ENCODE assay signal across 1 cellular context in genomic region chrX:63930140-63930539, GRCh38.
TF ChIP-seq lines count a peak whose summit lies in the region.

No MANE protein-coding gene starts in this region.

TF ChIP-seq in GM23338, 12 proteins besides CTCF, POLR2A, EP300 and RAD21 (continued from another document):
- TF ChIP-seq, protein P1, sequence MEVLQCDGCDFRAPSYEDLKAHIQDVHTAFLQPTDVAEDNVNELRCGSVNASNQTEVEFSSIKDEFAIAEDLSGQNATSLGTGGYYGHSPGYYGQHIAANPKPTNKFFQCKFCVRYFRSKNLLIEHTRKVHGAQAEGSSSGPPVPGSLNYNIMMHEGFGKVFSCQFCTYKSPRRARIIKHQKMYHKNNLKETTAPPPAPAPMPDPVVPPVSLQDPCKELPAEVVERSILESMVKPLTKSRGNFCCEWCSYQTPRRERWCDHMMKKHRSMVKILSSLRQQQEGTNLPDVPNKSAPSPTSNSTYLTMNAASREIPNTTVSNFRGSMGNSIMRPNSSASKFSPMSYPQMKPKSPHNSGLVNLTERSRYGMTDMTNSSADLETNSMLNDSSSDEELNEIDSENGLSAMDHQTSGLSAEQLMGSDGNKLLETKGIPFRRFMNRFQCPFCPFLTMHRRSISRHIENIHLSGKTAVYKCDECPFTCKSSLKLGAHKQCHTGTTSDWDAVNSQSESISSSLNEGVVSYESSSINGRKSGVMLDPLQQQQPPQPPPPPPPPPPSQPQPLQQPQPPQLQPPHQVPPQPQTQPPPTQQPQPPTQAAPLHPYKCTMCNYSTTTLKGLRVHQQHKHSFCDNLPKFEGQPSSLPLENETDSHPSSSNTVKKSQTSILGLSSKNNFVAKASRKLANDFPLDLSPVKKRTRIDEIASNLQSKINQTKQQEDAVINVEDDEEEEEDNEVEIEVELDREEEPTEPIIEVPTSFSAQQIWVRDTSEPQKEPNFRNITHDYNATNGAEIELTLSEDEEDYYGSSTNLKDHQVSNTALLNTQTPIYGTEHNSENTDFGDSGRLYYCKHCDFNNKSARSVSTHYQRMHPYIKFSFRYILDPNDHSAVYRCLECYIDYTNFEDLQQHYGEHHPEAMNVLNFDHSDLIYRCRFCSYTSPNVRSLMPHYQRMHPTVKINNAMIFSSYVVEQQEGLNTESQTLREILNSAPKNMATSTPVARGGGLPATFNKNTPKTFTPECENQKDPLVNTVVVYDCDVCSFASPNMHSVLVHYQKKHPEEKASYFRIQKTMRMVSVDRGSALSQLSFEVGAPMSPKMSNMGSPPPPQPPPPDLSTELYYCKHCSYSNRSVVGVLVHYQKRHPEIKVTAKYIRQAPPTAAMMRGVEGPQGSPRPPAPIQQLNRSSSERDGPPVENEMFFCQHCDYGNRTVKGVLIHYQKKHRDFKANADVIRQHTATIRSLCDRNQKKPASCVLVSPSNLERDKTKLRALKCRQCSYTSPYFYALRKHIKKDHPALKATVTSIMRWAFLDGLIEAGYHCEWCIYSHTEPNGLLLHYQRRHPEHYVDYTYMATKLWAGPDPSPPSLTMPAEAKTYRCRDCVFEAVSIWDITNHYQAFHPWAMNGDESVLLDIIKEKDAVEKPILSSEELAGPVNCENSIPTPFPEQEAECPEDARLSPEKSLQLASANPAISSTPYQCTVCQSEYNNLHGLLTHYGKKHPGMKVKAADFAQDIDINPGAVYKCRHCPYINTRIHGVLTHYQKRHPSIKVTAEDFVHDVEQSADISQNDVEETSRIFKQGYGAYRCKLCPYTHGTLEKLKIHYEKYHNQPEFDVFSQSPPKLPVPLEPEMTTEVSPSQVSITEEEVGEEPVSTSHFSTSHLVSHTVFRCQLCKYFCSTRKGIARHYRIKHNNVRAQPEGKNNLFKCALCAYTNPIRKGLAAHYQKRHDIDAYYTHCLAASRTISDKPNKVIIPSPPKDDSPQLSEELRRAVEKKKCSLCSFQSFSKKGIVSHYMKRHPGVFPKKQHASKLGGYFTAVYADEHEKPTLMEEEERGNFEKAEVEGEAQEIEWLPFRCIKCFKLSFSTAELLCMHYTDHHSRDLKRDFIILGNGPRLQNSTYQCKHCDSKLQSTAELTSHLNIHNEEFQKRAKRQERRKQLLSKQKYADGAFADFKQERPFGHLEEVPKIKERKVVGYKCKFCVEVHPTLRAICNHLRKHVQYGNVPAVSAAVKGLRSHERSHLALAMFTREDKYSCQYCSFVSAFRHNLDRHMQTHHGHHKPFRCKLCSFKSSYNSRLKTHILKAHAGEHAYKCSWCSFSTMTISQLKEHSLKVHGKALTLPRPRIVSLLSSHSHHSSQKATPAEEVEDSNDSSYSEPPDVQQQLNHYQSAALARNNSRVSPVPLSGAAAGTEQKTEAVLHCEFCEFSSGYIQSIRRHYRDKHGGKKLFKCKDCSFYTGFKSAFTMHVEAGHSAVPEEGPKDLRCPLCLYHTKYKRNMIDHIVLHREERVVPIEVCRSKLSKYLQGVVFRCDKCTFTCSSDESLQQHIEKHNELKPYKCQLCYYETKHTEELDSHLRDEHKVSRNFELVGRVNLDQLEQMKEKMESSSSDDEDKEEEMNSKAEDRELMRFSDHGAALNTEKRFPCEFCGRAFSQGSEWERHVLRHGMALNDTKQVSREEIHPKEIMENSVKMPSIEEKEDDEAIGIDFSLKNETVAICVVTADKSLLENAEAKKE (CRISPR knock-in tag; IDR thresholded peaks at IDR 0.05): no peak
